8 cellular contexts compared by ENCODE assay signal in genomic region chr1:121008512-121009215, GRCh38.
DNase-seq lines count a peak whose midpoint lies in the region; ATAC-seq and TF ChIP-seq lines count a peak whose summit lies in the region.
"Not testable (repeated sequence)": the region's sequence is repeated elsewhere in the genome, so short reads cannot be mapped to it uniquely, and the experiment has no call there.

No MANE protein-coding gene starts in this region.

- not testable (repeated sequence) for H3K27me3 Mint-ChIP-seq in CD8-positive, alpha-beta memory T cell; activated naive CD8-positive, alpha-beta T cell treated with anti-CD3 and anti-CD28 coated beads for 36 hours
- H3K27me3 Mint-ChIP-seq in activated CD8-positive, alpha-beta memory T cell treated with anti-CD3 and anti-CD28 coated beads, Interleukin-2, amount 10 ng/mL, durations not matched to agents 7 days and 5 days = peaks cover 31% of the 10 kb centered on the region
- peaks cover 12 to 15% of the 10 kb centered on the region in 2 donors for H3K27me3 Mint-ChIP-seq in effector memory CD8-positive, alpha-beta T cell
- peaks cover 0 to 11% (median 0%) of the 10 kb centered on the region in 3 donors for H3K27me3 Mint-ChIP-seq in immature natural killer cell (ENCODE audit: low read depth in 3 of 3)

- H3K9ac ChIP-seq in subcutaneous abdominal adipose tissue (ENCODE audit: low read length in 5 of 5) = not testable (repeated sequence)

- not testable (repeated sequence) for H3K4me3 ChIP-seq in CD8-positive, alpha-beta memory T cell (ENCODE audit: low read length)
- H3K4me3 ChIP-seq in RWPE2 (ENCODE audit: severe bottlenecking) = peak overlapping the region; percentile 13
- peak overlapping the region; percentile 35 to 55 for H3K4me3 ChIP-seq in neutrophil (ENCODE audit: low read depth in 1 of 2, low read length in 1 of 2)
- peak overlapping the region in 3 of 5 donors; percentile 29 to 44 (median 42) for H3K4me3 ChIP-seq in subcutaneous abdominal adipose tissue (ENCODE audit: low read depth in 1 of 5, low read length in 5 of 5)

- ATAC-seq in RWPE2 (ENCODE audit: low read depth) = peak; percentile 68
- ATAC-seq in activated CD8-positive, alpha-beta memory T cell treated with anti-CD3 and anti-CD28 coated beads, Interleukin-2, amount 10 ng/mL, durations not matched to agents 7 days and 5 days = not testable (repeated sequence)
- ATAC-seq in effector memory CD8-positive, alpha-beta T cell (replicated peaks) = peak; percentile 31

- not testable (repeated sequence) for H3K27me3 ChIP-seq in CD8-positive, alpha-beta memory T cell (ENCODE audit: insufficient read depth, low read length, poor library complexity, severe bottlenecking); RWPE2 (ENCODE audit: insufficient read depth, poor library complexity, severe bottlenecking); subcutaneous abdominal adipose tissue (ENCODE audit: control insufficient read depth in 5 of 5, insufficient read depth in 4 of 5, low read length in 5 of 5)
- peaks cover 35% of the 10 kb centered on the region for H3K27me3 ChIP-seq in neutrophil

- CTCF ChIA-PET in CD8-positive, alpha-beta memory T cell (lab: Charles Lee); activated CD8-positive, alpha-beta memory T cell treated with anti-CD3 and anti-CD28 coated beads, Interleukin-2, amount 10 ng/mL, durations not matched to agents 7 days and 5 days (lab: Charles Lee): not testable (repeated sequence)

- H3K27ac Mint-ChIP-seq in CD8-positive, alpha-beta memory T cell = peak overlapping the region in 2 of 8 donors; percentile 65 to 74
- not testable (repeated sequence) for H3K27ac Mint-ChIP-seq in activated CD8-positive, alpha-beta memory T cell treated with anti-CD3 and anti-CD28 coated beads, Interleukin-2, amount 10 ng/mL, durations not matched to agents 7 days and 5 days; activated naive CD8-positive, alpha-beta T cell treated with anti-CD3 and anti-CD28 coated beads for 36 hours; effector memory CD8-positive, alpha-beta T cell; immature natural killer cell

- TF ChIP-seq CTCF in RWPE2 (IDR thresholded peaks at IDR 0.05; ENCODE audit: poor library complexity, severe bottlenecking); neutrophil (IDR thresholded peaks at IDR 0.05): not testable (repeated sequence)

- H3K9me3 ChIP-seq in CD8-positive, alpha-beta memory T cell (ENCODE audit: low read length); RWPE2 (ENCODE audit: severe bottlenecking); neutrophil; subcutaneous abdominal adipose tissue (ENCODE audit: control insufficient read depth in 5 of 5, low read length in 5 of 5): not testable (repeated sequence)

- H3K36me3 ChIP-seq in CD8-positive, alpha-beta memory T cell (ENCODE audit: insufficient read depth, low read length); RWPE2 (ENCODE audit: low read depth); neutrophil; subcutaneous abdominal adipose tissue (ENCODE audit: control insufficient read depth in 5 of 5, insufficient read depth in 5 of 5, low read length in 5 of 5): not testable (repeated sequence)

- peak in 2 of 5 donors; percentile 9 to 31 for DNase-seq in CD8-positive, alpha-beta memory T cell
- DNase-seq in RWPE2 (ENCODE audit: low spot score); activated CD8-positive, alpha-beta memory T cell treated with anti-CD3 and anti-CD28 coated beads, Interleukin-2, amount 10 ng/mL, durations not matched to agents 7 days and 5 days; effector memory CD8-positive, alpha-beta T cell: not testable (repeated sequence)
- DNase-seq in activated naive CD8-positive, alpha-beta T cell treated with anti-CD3 and anti-CD28 coated beads for 36 hours = peak; percentile 14
- peak in 2 of 3 donors; percentile 8 to 18 for DNase-seq in immature natural killer cell

- not testable (repeated sequence) for H3K27ac ChIP-seq in CD8-positive, alpha-beta memory T cell (ENCODE audit: low read depth, low read length); RWPE2 (ENCODE audit: poor library complexity, severe bottlenecking); neutrophil; subcutaneous abdominal adipose tissue (ENCODE audit: low read depth, low read length)

- POLR2A ChIA-PET in CD8-positive, alpha-beta memory T cell (lab: Charles Lee) = not testable (repeated sequence)

- H3K9me3 Mint-ChIP-seq in CD8-positive, alpha-beta memory T cell; activated CD8-positive, alpha-beta memory T cell treated with anti-CD3 and anti-CD28 coated beads, Interleukin-2, amount 10 ng/mL, durations not matched to agents 7 days and 5 days (ENCODE audit: low read depth); activated naive CD8-positive, alpha-beta T cell treated with anti-CD3 and anti-CD28 coated beads for 36 hours; effector memory CD8-positive, alpha-beta T cell; immature natural killer cell: not testable (repeated sequence)

- not testable (repeated sequence) for H3K36me3 Mint-ChIP-seq in CD8-positive, alpha-beta memory T cell; activated CD8-positive, alpha-beta memory T cell treated with anti-CD3 and anti-CD28 coated beads, Interleukin-2, amount 10 ng/mL, durations not matched to agents 7 days and 5 days; activated naive CD8-positive, alpha-beta T cell treated with anti-CD3 and anti-CD28 coated beads for 36 hours; effector memory CD8-positive, alpha-beta T cell (ENCODE audit: insufficient read depth); immature natural killer cell

- peak overlapping the region; percentile 83 to 92 (median 85) for H3K4me3 Mint-ChIP-seq in CD8-positive, alpha-beta memory T cell
- H3K4me3 Mint-ChIP-seq in activated CD8-positive, alpha-beta memory T cell treated with anti-CD3 and anti-CD28 coated beads, Interleukin-2, amount 10 ng/mL, durations not matched to agents 7 days and 5 days = peak overlapping the region; percentile 71
- H3K4me3 Mint-ChIP-seq in activated naive CD8-positive, alpha-beta T cell treated with anti-CD3 and anti-CD28 coated beads for 36 hours = peak overlapping the region; percentile 63
- peak overlapping the region; percentile 73 to 85 for H3K4me3 Mint-ChIP-seq in effector memory CD8-positive, alpha-beta T cell
- peak overlapping the region; percentile 67 to 85 (median 80) for H3K4me3 Mint-ChIP-seq in immature natural killer cell

- H3K4me1 Mint-ChIP-seq in CD8-positive, alpha-beta memory T cell = peaks cover 7 to 16% (median 13%) of the 10 kb centered on the region in 3 donors
- H3K4me1 Mint-ChIP-seq in activated CD8-positive, alpha-beta memory T cell treated with anti-CD3 and anti-CD28 coated beads, Interleukin-2, amount 10 ng/mL, durations not matched to agents 7 days and 5 days = peaks cover 14% of the 10 kb centered on the region
- H3K4me1 Mint-ChIP-seq in activated naive CD8-positive, alpha-beta T cell treated with anti-CD3 and anti-CD28 coated beads for 36 hours; effector memory CD8-positive, alpha-beta T cell (ENCODE audit: low read depth in 2 of 2): not testable (repeated sequence)
- peaks cover 14 to 19% of the 10 kb centered on the region in 2 donors for H3K4me1 Mint-ChIP-seq in immature natural killer cell

- H3K4me1 ChIP-seq in CD8-positive, alpha-beta memory T cell (ENCODE audit: insufficient read depth, low read length); RWPE2 (ENCODE audit: insufficient read depth, poor library complexity, severe bottlenecking); neutrophil (ENCODE audit: control insufficient read depth in 1 of 2, insufficient read depth in 1 of 2, low read depth in 1 of 2, low read length in 1 of 2): not testable (repeated sequence)
- H3K4me1 ChIP-seq in subcutaneous abdominal adipose tissue (ENCODE audit: control insufficient read depth in 5 of 5, insufficient read depth in 5 of 5, low read length in 5 of 5) = peaks cover 0 to 15% (median 7%) of the 10 kb centered on the region in 5 donors
